In genomic region chrX:154827624-154828408, GRCh38 we compare ENCODE assay signal across 13 cellular contexts. TPM values are rescaled to one million over a fixed set of nuclear protein-coding genes. Genes with fewer than 3 reads are reported as not detected.
DNase-seq lines count a peak whose midpoint lies in the region; ATAC-seq and TF ChIP-seq lines count a peak whose summit lies in the region.
"Had no signal": no experiment of that assay in that cellular context is flagged by ENCODE, and none has a peak within 500 bp of the region (broad histone marks: within the 10 kb centered on the region; RNA-seq: fewer than 3 reads in every experiment).

No MANE protein-coding gene starts in this region.

- no peaks in the 10 kb centered on the region for H3K9me3 ChIP-seq in upper lobe of right lung
- H3K9me3 ChIP-seq: lower lobe of right lung had no signal

- H3K4me1 Mint-ChIP-seq in activated naive CD4-positive, alpha-beta T cell treated with anti-CD3 and anti-CD28 coated beads, Interleukin-2, amount 10 ng/mL, durations not matched to agents 7 days and 5 days: peaks cover 27% of the 10 kb centered on the region

- peak; percentile 95 for ATAC-seq in HG02763 (IDR thresholded peaks at IDR 0.05; ENCODE audit: unreplicated experiment)
- peak; percentile 44 for ATAC-seq in upper lobe of right lung
- no peak for ATAC-seq in left lobe of liver

- H3K27ac ChIP-seq in upper lobe of right lung: no peak overlapping the region
- H3K27ac ChIP-seq: lower lobe of right lung had no signal

- H3K27ac Mint-ChIP-seq in activated naive CD4-positive, alpha-beta T cell treated with anti-CD3 and anti-CD28 coated beads, Interleukin-2, amount 10 ng/mL, durations not matched to agents 7 days and 5 days: peak overlapping the region; percentile 83

- no peak overlapping the region for H3K4me3 ChIP-seq in upper lobe of right lung
- H3K4me3 ChIP-seq: lower lobe of right lung had no signal

- no peak for TF ChIP-seq CTCF in upper lobe of right lung (IDR thresholded peaks at IDR 0.05)

- H3K27me3 ChIP-seq in upper lobe of right lung: no peaks in the 10 kb centered on the region

- no peak overlapping the region for H3K4me3 Mint-ChIP-seq in activated naive CD4-positive, alpha-beta T cell treated with anti-CD3 and anti-CD28 coated beads, Interleukin-2, amount 10 ng/mL, durations not matched to agents 7 days and 5 days

- no peaks in the 10 kb centered on the region for H3K36me3 ChIP-seq in upper lobe of right lung
- H3K36me3 ChIP-seq: lower lobe of right lung had no signal

- H3K4me1 ChIP-seq in upper lobe of right lung: no peaks in the 10 kb centered on the region
- H3K4me1 ChIP-seq: lower lobe of right lung had no signal

- H3K36me3 Mint-ChIP-seq in activated naive CD4-positive, alpha-beta T cell treated with anti-CD3 and anti-CD28 coated beads, Interleukin-2, amount 10 ng/mL, durations not matched to agents 7 days and 5 days: no peaks in the 10 kb centered on the region

- H3K9me3 Mint-ChIP-seq in activated naive CD4-positive, alpha-beta T cell treated with anti-CD3 and anti-CD28 coated beads, Interleukin-2, amount 10 ng/mL, durations not matched to agents 7 days and 5 days: no peaks in the 10 kb centered on the region

- H3K27me3 Mint-ChIP-seq in activated naive CD4-positive, alpha-beta T cell treated with anti-CD3 and anti-CD28 coated beads, Interleukin-2, amount 10 ng/mL, durations not matched to agents 7 days and 5 days: no peaks in the 10 kb centered on the region

- CTCF ChIA-PET in activated naive CD4-positive, alpha-beta T cell treated with anti-CD3 and anti-CD28 coated beads, Interleukin-2, amount 10 ng/mL, durations not matched to agents 7 days and 5 days (lab: Charles Lee): no interaction called here

- peak; percentile 23 for DNase-seq in activated naive CD4-positive, alpha-beta T cell treated with anti-CD3 and anti-CD28 coated beads, Interleukin-2, amount 10 ng/mL, durations not matched to agents 7 days and 5 days
- DNase-seq in activated naive CD4-positive, alpha-beta T cell (lab: John Stamatoyannopoulos, UW): no peak
- DNase-seq in OCI-M1 (lab: John Stamatoyannopoulos, UW): peak; percentile 51
- no peak for DNase-seq in upper lobe of right lung
- no peak for DNase-seq in left lobe of liver (ENCODE audit: low spot score)
- DNase-seq in T1000 (lab: John Stamatoyannopoulos, UW): no peak
- no peak for DNase-seq in GM19238 (ENCODE audit: insufficient read length, low spot score)
- DNase-seq: AML-193; effector CD4-positive, alpha-beta T cell; lower lobe of right lung; stimulated activated CD4-positive, alpha-beta T cell treated with anti-CD3 and anti-CD28 coated beads, Interleukin-4, amount 100 ng/mL, for 24 hours had no signal

- intact Hi-C loops in upper lobe of right lung (cut with DNase I): no loop called here

RNA-seq across cellular contexts. Expression of gene SMIM9, which starts 6.6 kb away (rescaled TPM):
- total RNA-seq in upper lobe of right lung: not detected
- not detected for total RNA-seq in left lobe of liver
- total RNA-seq: HT1080, lower lobe of right lung had no signal

RNA-seq across cellular contexts. Expression of gene MPP1, which starts 22.5 kb away (rescaled TPM):
- total RNA-seq in upper lobe of right lung (45.3 TPM), left lobe of liver (22.9 TPM)

RNA-seq across cellular contexts. Expression of gene F8A1, which starts 58.3 kb away (rescaled TPM):
- total RNA-seq in upper lobe of right lung (42.9 TPM), left lobe of liver (17.3 TPM)

Comparison
In these comparisons a context has a peak if more than half of its experiments do, and no peak if none do; other contexts are left out.
1. DNase-seq: peak in activated naive CD4-positive, alpha-beta T cell treated with anti-CD3 and anti-CD28 coated beads, Interleukin-2, amount 10 ng/mL, durations not matched to agents 7 days and 5 days (single experiment) and OCI-M1 (single experiment); none in activated naive CD4-positive, alpha-beta T cell (0 of 4), upper lobe of right lung (single experiment), left lobe of liver (single experiment), T1000 (single experiment) and GM19238 (single experiment).